In genomic region chr6:117906454-117906904, GRCh38 we compare ENCODE assay signal across 9 cellular contexts.
DNase-seq lines count a peak whose midpoint lies in the region; ATAC-seq and TF ChIP-seq lines count a peak whose summit lies in the region.
"Had no signal": no experiment of that assay in that cellular context is flagged by ENCODE, and none has a peak within 500 bp of the region (broad histone marks: within the 10 kb centered on the region; RNA-seq: fewer than 3 reads in every experiment).

No MANE protein-coding gene starts in this region.

- H3K9ac ChIP-seq in muscle layer of colon (ENCODE audit: low read length) = no peak overlapping the region

- ATAC-seq in HG02798 (IDR thresholded peaks at IDR 0.05; ENCODE audit: poor library complexity, unreplicated experiment) = peak; percentile 63

- no peaks in the 10 kb centered on the region for H3K9me3 Mint-ChIP-seq in T-helper 2 cell treated with Interferon-gamma antibody and Interleukin-4, amounts not matched to agents 5 μg/mL and 100 μg/mL, for 36 hours

- TF ChIP-seq CTCF in VCaP (conservative IDR thresholded peaks at IDR 0.05) = no peak

- peaks cover 54% of the 10 kb centered on the region for H3K27me3 Mint-ChIP-seq in T-helper 2 cell treated with Interferon-gamma antibody and Interleukin-4, amounts not matched to agents 5 μg/mL and 100 μg/mL, for 36 hours (ENCODE audit: low read depth)

- H3K9me3 ChIP-seq in muscle layer of colon (ENCODE audit: low read length) = no peaks in the 10 kb centered on the region

- no peaks in the 10 kb centered on the region for H3K36me3 ChIP-seq in muscle layer of colon (ENCODE audit: insufficient read depth, low read length)

- peaks cover 3% of the 10 kb centered on the region for H3K4me1 Mint-ChIP-seq in T-helper 2 cell treated with Interferon-gamma antibody and Interleukin-4, amounts not matched to agents 5 μg/mL and 100 μg/mL, for 36 hours (ENCODE audit: low read depth)

- H3K4me1 ChIP-seq in muscle layer of colon (ENCODE audit: insufficient read depth, low read length) = no peaks in the 10 kb centered on the region

- DNase-seq in T-helper 2 cell treated with Interferon-gamma antibody and Interleukin-4, amounts not matched to agents 5 μg/mL and 100 μg/mL, for 36 hours (ENCODE audit: low spot score) = no peak
- DNase-seq in T-helper 2 cell = no peak
- DNase-seq in RPMI8226 = no peak
- no peak for DNase-seq in ecto neural progenitor cell (ENCODE audit: low spot score)
- no peak for DNase-seq in activated CD4-positive, alpha-beta T cell treated with anti-CD3 and anti-CD28 coated beads, Interleukin-2, amount 50 U/mL, for 48 hours
- DNase-seq: DND-41 had no signal

- H3K27ac ChIP-seq in VCaP (peak overlapping the region; percentile 43), muscle layer of colon (ENCODE audit: low read depth, low read length) (peak overlapping the region; percentile 20)

- H3K27ac Mint-ChIP-seq in T-helper 2 cell treated with Interferon-gamma antibody and Interleukin-4, amounts not matched to agents 5 μg/mL and 100 μg/mL, for 36 hours = no peak overlapping the region

- H3K36me3 Mint-ChIP-seq in T-helper 2 cell treated with Interferon-gamma antibody and Interleukin-4, amounts not matched to agents 5 μg/mL and 100 μg/mL, for 36 hours (ENCODE audit: low read depth) = no peaks in the 10 kb centered on the region

- H3K27me3 ChIP-seq in muscle layer of colon (ENCODE audit: control insufficient read depth in 1 of 2, insufficient read depth in 2 of 2, low read length in 2 of 2) = peaks cover 11 to 34% of the 10 kb centered on the region in 2 donors

- peak overlapping the region; percentile 70 for H3K4me3 Mint-ChIP-seq in T-helper 2 cell treated with Interferon-gamma antibody and Interleukin-4, amounts not matched to agents 5 μg/mL and 100 μg/mL, for 36 hours

- peak overlapping the region; percentile 26 to 45 for H3K4me3 ChIP-seq in muscle layer of colon (ENCODE audit: low read depth in 1 of 2, low read length in 2 of 2)
